Comparison of ENCODE assay signal across 1 cellular context in the genomic region with DNA sequence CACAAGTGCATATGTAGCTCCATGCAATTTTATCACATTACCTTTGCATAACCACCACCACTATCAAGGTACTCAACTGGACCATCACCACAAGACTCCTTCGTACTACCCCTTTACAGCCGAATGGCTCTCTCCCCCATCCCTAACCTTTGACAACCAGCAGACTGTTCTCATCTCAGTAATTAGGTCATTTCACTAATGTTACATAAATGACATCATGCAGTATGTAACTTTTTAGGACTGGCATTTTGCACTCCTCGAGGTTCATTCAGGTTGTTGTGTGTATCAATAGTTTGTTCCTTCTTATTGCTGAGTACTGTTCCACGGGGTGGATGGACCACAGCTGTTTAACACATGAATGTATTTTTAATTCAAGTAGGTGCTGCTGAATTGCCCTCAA.
TF ChIP-seq lines count a peak whose summit lies in the region.

No MANE protein-coding gene starts in this region.

TF ChIP-seq in HEK293, 187 proteins besides CTCF, POLR2A, EP300 and RAD21 (continued from another document):
- TF ChIP-seq ATF2 (tag by site-specific recombination; IDR thresholded peaks at IDR 0.05; ENCODE audit: low read depth): peak; percentile 78
- no peak for TF ChIP-seq MYNN (tag by site-specific recombination; IDR thresholded peaks at IDR 0.05; ENCODE audit: borderline replicate concordance)
- no peak for TF ChIP-seq ZNF26 (tag by site-specific recombination; IDR thresholded peaks at IDR 0.05)
- no peak for TF ChIP-seq ZNF654 (tag by site-specific recombination; IDR thresholded peaks at IDR 0.05; ENCODE audit: low read depth)
- no peak for TF ChIP-seq KLF8 (tag by site-specific recombination; IDR thresholded peaks at IDR 0.05)
- TF ChIP-seq, protein P1, sequence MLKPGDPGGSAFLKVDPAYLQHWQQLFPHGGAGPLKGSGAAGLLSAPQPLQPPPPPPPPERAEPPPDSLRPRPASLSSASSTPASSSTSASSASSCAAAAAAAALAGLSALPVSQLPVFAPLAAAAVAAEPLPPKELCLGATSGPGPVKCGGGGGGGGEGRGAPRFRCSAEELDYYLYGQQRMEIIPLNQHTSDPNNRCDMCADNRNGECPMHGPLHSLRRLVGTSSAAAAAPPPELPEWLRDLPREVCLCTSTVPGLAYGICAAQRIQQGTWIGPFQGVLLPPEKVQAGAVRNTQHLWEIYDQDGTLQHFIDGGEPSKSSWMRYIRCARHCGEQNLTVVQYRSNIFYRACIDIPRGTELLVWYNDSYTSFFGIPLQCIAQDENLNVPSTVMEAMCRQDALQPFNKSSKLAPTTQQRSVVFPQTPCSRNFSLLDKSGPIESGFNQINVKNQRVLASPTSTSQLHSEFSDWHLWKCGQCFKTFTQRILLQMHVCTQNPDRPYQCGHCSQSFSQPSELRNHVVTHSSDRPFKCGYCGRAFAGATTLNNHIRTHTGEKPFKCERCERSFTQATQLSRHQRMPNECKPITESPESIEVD (tag by site-specific recombination; IDR thresholded peaks at IDR 0.05): no peak
- 0 out of 2 replicates have a peak, but pooled peaks have one; percentile 38 for TF ChIP-seq ZBTB21 (tag by site-specific recombination; IDR thresholded peaks at IDR 0.05)
- no peak for TF ChIP-seq KLF10 (tag by site-specific recombination; IDR thresholded peaks at IDR 0.05)
- TF ChIP-seq, protein P2, sequence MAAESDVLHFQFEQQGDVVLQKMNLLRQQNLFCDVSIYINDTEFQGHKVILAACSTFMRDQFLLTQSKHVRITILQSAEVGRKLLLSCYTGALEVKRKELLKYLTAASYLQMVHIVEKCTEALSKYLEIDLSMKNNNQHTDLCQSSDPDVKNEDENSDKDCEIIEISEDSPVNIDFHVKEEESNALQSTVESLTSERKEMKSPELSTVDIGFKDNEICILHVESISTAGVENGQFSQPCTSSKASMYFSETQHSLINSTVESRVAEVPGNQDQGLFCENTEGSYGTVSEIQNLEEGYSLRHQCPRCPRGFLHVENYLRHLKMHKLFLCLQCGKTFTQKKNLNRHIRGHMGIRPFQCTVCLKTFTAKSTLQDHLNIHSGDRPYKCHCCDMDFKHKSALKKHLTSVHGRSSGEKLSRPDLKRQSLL (tag by site-specific recombination; IDR thresholded peaks at IDR 0.05): no peak
- no peak for TF ChIP-seq ZNF433 (tag by site-specific recombination; IDR thresholded peaks at IDR 0.05; ENCODE audit: low read depth)
- TF ChIP-seq, protein P3, sequence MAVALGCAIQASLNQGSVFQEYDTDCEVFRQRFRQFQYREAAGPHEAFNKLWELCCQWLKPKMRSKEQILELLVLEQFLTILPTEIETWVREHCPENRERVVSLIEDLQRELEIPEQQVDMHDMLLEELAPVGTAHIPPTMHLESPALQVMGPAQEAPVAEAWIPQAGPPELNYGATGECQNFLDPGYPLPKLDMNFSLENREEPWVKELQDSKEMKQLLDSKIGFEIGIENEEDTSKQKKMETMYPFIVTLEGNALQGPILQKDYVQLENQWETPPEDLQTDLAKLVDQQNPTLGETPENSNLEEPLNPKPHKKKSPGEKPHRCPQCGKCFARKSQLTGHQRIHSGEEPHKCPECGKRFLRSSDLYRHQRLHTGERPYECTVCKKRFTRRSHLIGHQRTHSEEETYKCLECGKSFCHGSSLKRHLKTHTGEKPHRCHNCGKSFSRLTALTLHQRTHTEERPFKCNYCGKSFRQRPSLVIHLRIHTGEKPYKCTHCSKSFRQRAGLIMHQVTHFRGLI (tag by site-specific recombination; IDR thresholded peaks at IDR 0.05): no peak
- TF ChIP-seq GLI4 (tag by site-specific recombination; IDR thresholded peaks at IDR 0.05): no peak
